In the genomic region with DNA sequence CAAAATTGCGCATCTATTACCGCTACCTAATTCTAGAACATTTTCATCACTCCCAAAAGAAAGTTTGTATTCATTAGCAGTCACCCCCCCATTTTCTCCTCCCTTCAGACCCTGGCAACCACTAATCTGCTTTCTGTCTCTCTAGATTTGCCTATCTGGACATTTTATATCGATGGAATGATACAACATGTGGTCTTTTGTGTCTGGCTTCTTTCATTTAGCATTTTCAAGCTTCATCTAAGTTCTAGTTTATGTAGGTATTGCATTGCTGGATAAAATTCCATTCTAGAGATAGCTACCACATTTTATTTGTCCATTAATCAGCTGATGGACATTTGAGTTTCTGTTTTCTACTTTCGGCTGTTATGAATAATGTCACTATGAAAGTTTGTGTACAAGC, we compare ENCODE assay signal across 1 cellular context.
TF ChIP-seq lines count a peak whose summit lies in the region.

No MANE protein-coding gene starts in this region.

TF ChIP-seq in HCT116, 20 proteins besides CTCF, POLR2A, EP300 and RAD21:
- TF ChIP-seq, protein P1, sequence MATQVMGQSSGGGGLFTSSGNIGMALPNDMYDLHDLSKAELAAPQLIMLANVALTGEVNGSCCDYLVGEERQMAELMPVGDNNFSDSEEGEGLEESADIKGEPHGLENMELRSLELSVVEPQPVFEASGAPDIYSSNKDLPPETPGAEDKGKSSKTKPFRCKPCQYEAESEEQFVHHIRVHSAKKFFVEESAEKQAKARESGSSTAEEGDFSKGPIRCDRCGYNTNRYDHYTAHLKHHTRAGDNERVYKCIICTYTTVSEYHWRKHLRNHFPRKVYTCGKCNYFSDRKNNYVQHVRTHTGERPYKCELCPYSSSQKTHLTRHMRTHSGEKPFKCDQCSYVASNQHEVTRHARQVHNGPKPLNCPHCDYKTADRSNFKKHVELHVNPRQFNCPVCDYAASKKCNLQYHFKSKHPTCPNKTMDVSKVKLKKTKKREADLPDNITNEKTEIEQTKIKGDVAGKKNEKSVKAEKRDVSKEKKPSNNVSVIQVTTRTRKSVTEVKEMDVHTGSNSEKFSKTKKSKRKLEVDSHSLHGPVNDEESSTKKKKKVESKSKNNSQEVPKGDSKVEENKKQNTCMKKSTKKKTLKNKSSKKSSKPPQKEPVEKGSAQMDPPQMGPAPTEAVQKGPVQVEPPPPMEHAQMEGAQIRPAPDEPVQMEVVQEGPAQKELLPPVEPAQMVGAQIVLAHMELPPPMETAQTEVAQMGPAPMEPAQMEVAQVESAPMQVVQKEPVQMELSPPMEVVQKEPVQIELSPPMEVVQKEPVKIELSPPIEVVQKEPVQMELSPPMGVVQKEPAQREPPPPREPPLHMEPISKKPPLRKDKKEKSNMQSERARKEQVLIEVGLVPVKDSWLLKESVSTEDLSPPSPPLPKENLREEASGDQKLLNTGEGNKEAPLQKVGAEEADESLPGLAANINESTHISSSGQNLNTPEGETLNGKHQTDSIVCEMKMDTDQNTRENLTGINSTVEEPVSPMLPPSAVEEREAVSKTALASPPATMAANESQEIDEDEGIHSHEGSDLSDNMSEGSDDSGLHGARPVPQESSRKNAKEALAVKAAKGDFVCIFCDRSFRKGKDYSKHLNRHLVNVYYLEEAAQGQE (IDR thresholded peaks at IDR 0.05; ENCODE audit: low read depth) = no peak
- TF ChIP-seq SRF (IDR thresholded peaks at IDR 0.05; ENCODE audit: low read depth) (no peak), YY1 (IDR thresholded peaks at IDR 0.05; ENCODE audit: extremely low read depth, insufficient replicate concordance, low read depth, low read length) (no peak)
TF ChIP-seq in HCT116: peak in this region for 0.
